ENCODE assay signal across 10 cellular contexts in the genomic region with DNA sequence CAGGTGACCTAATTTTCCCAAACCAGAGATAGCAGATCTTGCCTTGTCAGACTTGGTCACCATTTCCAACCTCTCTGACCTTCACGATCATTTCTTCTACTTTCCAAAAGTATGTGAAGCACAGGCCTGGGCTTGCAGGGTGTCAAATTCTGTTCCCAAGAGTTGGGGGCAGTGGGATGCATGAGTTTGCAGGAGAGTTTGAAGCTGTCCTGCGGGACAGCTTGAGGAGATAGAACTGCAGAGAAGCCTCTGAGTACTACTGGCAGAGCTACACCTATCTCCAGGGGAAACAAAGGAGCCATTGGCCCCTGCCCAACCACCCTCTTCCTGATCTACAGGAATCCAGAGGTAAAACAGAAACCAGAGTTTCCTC. TPM values are rescaled to one million over a fixed set of nuclear protein-coding genes. Genes with fewer than 3 reads are reported as not detected.
DNase-seq lines count a peak whose midpoint lies in the region; ATAC-seq and TF ChIP-seq lines count a peak whose summit lies in the region.
"Had no signal": no experiment of that assay in that cellular context is flagged by ENCODE, and none has a peak within 500 bp of the region (broad histone marks: within the 10 kb centered on the region; RNA-seq: fewer than 3 reads in every experiment).

No MANE protein-coding gene starts in this region.

- H3K27ac ChIP-seq in adipose tissue (ENCODE audit: low read depth, low read length) (peak overlapping the region; percentile 77), right lobe of liver (peak overlapping the region; percentile 57 to 66 (median 59)), stomach smooth muscle (ENCODE audit: low read length) (peak overlapping the region; percentile 94)
- H3K27ac ChIP-seq: 22Rv1 had no signal

- peak overlapping the region; percentile 39 to 55 for H3K9ac ChIP-seq in stomach smooth muscle (ENCODE audit: low read length in 2 of 2)

- no peaks in the 10 kb centered on the region for H3K27me3 ChIP-seq in right lobe of liver
- no peaks in the 10 kb centered on the region for H3K27me3 ChIP-seq in stomach smooth muscle (ENCODE audit: control insufficient read depth in 1 of 2, insufficient read depth in 2 of 2, low read length in 2 of 2)

- TF ChIP-seq CTCF in right lobe of liver (IDR thresholded peaks at IDR 0.05) = no peak

- H3K4me3 ChIP-seq in right lobe of liver (no peak overlapping the region), stomach smooth muscle (ENCODE audit: low read length in 2 of 2) (peak overlapping the region in 1 of 2 donors; percentile 61)

- H3K4me1 ChIP-seq in right lobe of liver (peaks cover 0 to 56% (median 17%) of the 10 kb centered on the region in 4 donors), stomach smooth muscle (ENCODE audit: control insufficient read depth, insufficient read depth, low read length) (peaks cover 47% of the 10 kb centered on the region)

- intact Hi-C loops in right lobe of liver (cut with DNase I) = no loop called here

- in situ Hi-C loops in KBM-7 (cut with MboI; ENCODE audit: low pct_unique_long_range_greater_than_20kb, low sequenced_read_pairs) = no loop called here

- TF ChIP-seq POLR2A in right lobe of liver (IDR thresholded peaks at IDR 0.05) = no peak

- ATAC-seq in right lobe of liver = no peak

- no peaks in the 10 kb centered on the region for H3K36me3 ChIP-seq in right lobe of liver
- no peaks in the 10 kb centered on the region for H3K36me3 ChIP-seq in stomach smooth muscle (ENCODE audit: control insufficient read depth in 2 of 2, insufficient read depth in 2 of 2, low read length in 2 of 2)

- 47 to 64% (median 57%) methylated on average over 2 of the region's 2 CpGs for WGBS in adipose tissue, 3 donors
- 52% methylated on average over 2 of the region's 2 CpGs for WGBS in right lobe of liver (ENCODE audit: insufficient coverage, low coverage, low lambda C conversion rate, missing lambda C conversion rate)

- DNase-seq in DMS 273 (lab: John Stamatoyannopoulos, UW; ENCODE audit: unreplicated experiment) (peak; percentile 60), DMS 273 treated with DMSO at 0.1 percent for 48 hours (lab: John Stamatoyannopoulos, UW) (no peak), right lobe of liver (no peak), KBM-7 (no peak), mesenteric fat pad (ENCODE audit: low spot score) (no peak), putamen (ENCODE audit: low spot score) (no peak)

- H3K9me3 ChIP-seq in right lobe of liver (no peaks in the 10 kb centered on the region), stomach smooth muscle (ENCODE audit: control insufficient read depth in 2 of 2, low read length in 2 of 2) (no peaks in the 10 kb centered on the region)

RNA-seq across cellular contexts. Expression of gene TXNIP, which starts 11.3 kb away (rescaled TPM):
- 1,000 to 10,000 TPM in 1 of 3 donors, 100 to 1,000 TPM in 2; 378 to 1,060 (median 834) TPM for polyA plus RNA-seq in adipose tissue
- total RNA-seq in right lobe of liver = 100 to 1,000 TPM in 3 of 6 experiments, 10 to 100 TPM in 3; 56.3 to 398 (median 134) TPM
- total RNA-seq in mesenteric fat pad = 692 TPM

RNA-seq across cellular contexts. Expression of gene POLR3GL, which starts 20.6 kb away (rescaled TPM):
- polyA plus RNA-seq in adipose tissue = 10 to 100 TPM; 15.2 to 78.7 (median 46.4) TPM
- 10 to 100 TPM in 4 of 6 experiments, 1 to 10 TPM in 2; 8.4 to 14.3 (median 11.9) TPM for total RNA-seq in right lobe of liver
- 30.7 TPM for total RNA-seq in mesenteric fat pad

RNA-seq across cellular contexts. Expression of gene ANKRD34A, which starts 20.7 kb away (rescaled TPM):
- polyA plus RNA-seq in adipose tissue = under 1 TPM in 2 of 3 donors, not detected in 1; 0.21 to 0.51 TPM
- total RNA-seq in right lobe of liver (under 1 TPM in 5 of 6 experiments, not detected in 1; 0.14 to 0.88 (median 0.22) TPM), mesenteric fat pad (0.74 TPM)

RNA-seq across cellular contexts. Expression of gene LIX1L, which starts 27.3 kb away (rescaled TPM):
- 10 to 100 TPM in 2 of 3 donors, 1 to 10 TPM in 1; 2.6 to 21.6 (median 12.3) TPM for polyA plus RNA-seq in adipose tissue
- total RNA-seq in right lobe of liver (10 to 100 TPM; 10.6 to 11.9 (median 11.0) TPM), mesenteric fat pad (26.6 TPM)

RNA-seq across cellular contexts. Expression of gene HJV, which starts 36.4 kb away (rescaled TPM):
- polyA plus RNA-seq in adipose tissue = not detected
- 100 to 1,000 TPM in 4 of 6 experiments, 10 to 100 TPM in 2; 53.0 to 215 (median 109) TPM for total RNA-seq in right lobe of liver
- total RNA-seq in mesenteric fat pad = not detected
- total RNA-seq: esophagus mucosa had no signal
